In genomic region chr13:75285310-75285709, GRCh38 we compare ENCODE assay signal across 21 cellular contexts.
DNase-seq lines count a peak whose midpoint lies in the region; ATAC-seq and TF ChIP-seq lines count a peak whose summit lies in the region.
"Had no signal": no experiment of that assay in that cellular context is flagged by ENCODE, and none has a peak within 500 bp of the region (broad histone marks: within the 10 kb centered on the region; RNA-seq: fewer than 3 reads in every experiment).

No MANE protein-coding gene starts in this region.

- H3K27me3 ChIP-seq in GM23248 (replicated peaks; ENCODE audit: insufficient read depth): no peaks in the 10 kb centered on the region
- no peaks in the 10 kb centered on the region for H3K27me3 ChIP-seq in dorsolateral prefrontal cortex
- H3K27me3 ChIP-seq: heart left ventricle, suprapubic skin had no signal

- no peak overlapping the region for H3K9ac ChIP-seq in GM23248
- H3K9ac ChIP-seq: parathyroid adenoma had no signal

- TF ChIP-seq CTCF in dorsolateral prefrontal cortex (IDR thresholded peaks at IDR 0.05 in 54 of 56, conservative IDR thresholded peaks at IDR 0.05 in 2 of 56; ENCODE audit: low read depth in 1 of 56, partially characterized antibody in 56 of 56): no peak

- H3K9me3 ChIP-seq in GM23248 (ENCODE audit: low read depth): no peaks in the 10 kb centered on the region
- H3K9me3 ChIP-seq: suprapubic skin had no signal

- 93 to 95% methylated on average over 1 of the region's 1 CpG for WGBS in GM23248 (ENCODE audit: low coverage in 1 of 2, low lambda C conversion rate in 2 of 2, missing lambda C conversion rate in 2 of 2), 2 experiments

- peak; percentile 23 for DNase-seq in germinal center (ENCODE audit: low spot score)
- DNase-seq in GM23248: no peak
- no peak for DNase-seq in DMS114 treated with DMSO at 0.1 percent for 48 hours (lab: John Stamatoyannopoulos, UW; ENCODE audit: unreplicated experiment)
- no peak for DNase-seq in activated naive CD4-positive, alpha-beta T cell (lab: John Stamatoyannopoulos, UW)
- no peak for DNase-seq in dorsolateral prefrontal cortex
- DNase-seq: activated CD4-positive, CD25-positive, alpha-beta regulatory T cell; heart left ventricle; MV-4-11; naive thymus-derived CD4-positive, alpha-beta T cell; NCI-H2029; NCI-H524 treated with DMSO at 0.1 percent for 48 hours; OCI-M1; SIG-M5; stimulated activated CD4-positive, alpha-beta T cell treated with anti-CD3 and anti-CD28 coated beads, Interleukin-4, amount 100 ng/mL, for 1 hour had no signal

- no peaks in the 10 kb centered on the region for H3K9me2 ChIP-seq in GM23248 (ENCODE audit: insufficient read depth)

- H3K36me3 ChIP-seq in GM23248 (ENCODE audit: low read depth): peaks cover 9% of the 10 kb centered on the region

- H3K4me2 ChIP-seq in GM23248 (ENCODE audit: unreplicated experiment): no peak overlapping the region

- no peak overlapping the region for H2AFZ ChIP-seq in GM23248
- H2AFZ ChIP-seq: parathyroid adenoma had no signal

- no peaks in the 10 kb centered on the region for H4K20me1 ChIP-seq in GM23248 (ENCODE audit: insufficient read depth)

- H3F3A ChIP-seq in GM23248 (ENCODE audit: insufficient read depth): no peaks in the 10 kb centered on the region

- no peak overlapping the region for H3K4me3 ChIP-seq in GM23248
- no peak overlapping the region for H3K4me3 ChIP-seq in dorsolateral prefrontal cortex
- H3K4me3 ChIP-seq: heart left ventricle, suprapubic skin had no signal

- peak; percentile 78 for ATAC-seq in GM18511 (IDR thresholded peaks at IDR 0.05; ENCODE audit: unreplicated experiment)
- ATAC-seq in GM21423 (IDR thresholded peaks at IDR 0.05; ENCODE audit: unreplicated experiment): peak; percentile 74
- peak; percentile 62 for ATAC-seq in HG03103 (IDR thresholded peaks at IDR 0.05; ENCODE audit: low read depth, unreplicated experiment)
- ATAC-seq: activated T-helper 17 cell treated with anti-CD3 and anti-CD28 coated beads, Interleukin-2, amount 50 U/mL, for 72 hours; naive thymus-derived CD4-positive, alpha-beta T cell had no signal

- H3K4me1 ChIP-seq in GM23248 (ENCODE audit: insufficient read depth): no peaks in the 10 kb centered on the region
- H3K4me1 ChIP-seq: heart left ventricle, parathyroid adenoma, suprapubic skin had no signal

- in situ Hi-C loops in GM23248 (cut with MboI): no loop called here

- H3K27ac ChIP-seq in GM23248 (no peak overlapping the region), dorsolateral prefrontal cortex (no peak overlapping the region)
- H3K27ac ChIP-seq: heart left ventricle, HL-60, parathyroid adenoma, suprapubic skin had no signal

- intact Hi-C loops in dorsolateral prefrontal cortex (cut with DNase I): no loop called here

- H3K79me2 ChIP-seq in GM23248 (ENCODE audit: insufficient read depth): no peaks in the 10 kb centered on the region
- H3K79me2 ChIP-seq: parathyroid adenoma had no signal
